ENCODE assay signal across 2 cellular contexts in genomic region chr11:96180341-96180740, GRCh38.
TF ChIP-seq lines count a peak whose summit lies in the region.

No MANE protein-coding gene starts in this region.

TF ChIP-seq in H1, 55 proteins besides CTCF, POLR2A, EP300 and RAD21 (continued from another document and continues in another):
- TF ChIP-seq CTBP2 (IDR thresholded peaks at IDR 0.05; ENCODE audit: borderline replicate concordance, insufficient read depth, insufficient read length, low read length) (no peak), SIRT6 (IDR thresholded peaks at IDR 0.05; ENCODE audit: low read length) (no peak), CHD1 (IDR thresholded peaks at IDR 0.05; ENCODE audit: low read depth, low read length) (no peak), USF2 (IDR thresholded peaks at IDR 0.05; ENCODE audit: low read length) (no peak), SUZ12 (IDR thresholded peaks at IDR 0.05; ENCODE audit: low read length) (no peak), CBX5 (IDR thresholded peaks at IDR 0.05; ENCODE audit: low read depth, low read length) (no peak), CBX8 (IDR thresholded peaks at IDR 0.05; ENCODE audit: borderline replicate concordance, low read depth, low read length) (no peak), RXRA (IDR thresholded peaks at IDR 0.05; ENCODE audit: insufficient read depth, low read depth, low read length) (no peak), GTF2F1 (IDR thresholded peaks at IDR 0.05; ENCODE audit: borderline replicate concordance, low read depth, low read length) (no peak), BCL11A (IDR thresholded peaks at IDR 0.05; ENCODE audit: low read depth in 2 of 2, low read length in 2 of 2) (no peak), CHD7 (IDR thresholded peaks at IDR 0.05; ENCODE audit: insufficient replicate concordance, low read length) (no peak), ATF2 (IDR thresholded peaks at IDR 0.05; ENCODE audit: low read length) (no peak), FOSL1 (IDR thresholded peaks at IDR 0.05; ENCODE audit: insufficient read depth, low read depth, low read length) (no peak), CREB1 (IDR thresholded peaks at IDR 0.05) (no peak)

TF ChIP-seq in HepG2, 621 proteins besides CTCF, POLR2A, EP300 and RAD21 (continued from another document):
- TF ChIP-seq ERF (CRISPR knock-in tag; IDR thresholded peaks at IDR 0.05): no peak
- TF ChIP-seq ATF7 (IDR thresholded peaks at IDR 0.05): no peak
- no peak for TF ChIP-seq ATF7 (CRISPR knock-in tag; IDR thresholded peaks at IDR 0.05)
- TF ChIP-seq TMF1 (CRISPR knock-in tag; IDR thresholded peaks at IDR 0.05; ENCODE audit: low read depth): no peak
- TF ChIP-seq ZBTB34 (CRISPR knock-in tag; IDR thresholded peaks at IDR 0.05): no peak
- TF ChIP-seq TOE1 (CRISPR knock-in tag; IDR thresholded peaks at IDR 0.05): no peak
- no peak for TF ChIP-seq WIZ (CRISPR knock-in tag; IDR thresholded peaks at IDR 0.05)
- no peak for TF ChIP-seq KDM5A (IDR thresholded peaks at IDR 0.05; ENCODE audit: borderline replicate concordance, low read length)
- no peak for TF ChIP-seq ZNF878 (CRISPR knock-in tag; IDR thresholded peaks at IDR 0.05)
- no peak for TF ChIP-seq TBP (CRISPR knock-in tag; IDR thresholded peaks at IDR 0.05)
- no peak for TF ChIP-seq ZBED4 (CRISPR knock-in tag; IDR thresholded peaks at IDR 0.05; ENCODE audit: borderline replicate concordance)
